ENCODE assay signal across 8 cellular contexts in genomic region chr2:240564571-240565266, GRCh38. TPM values are rescaled to one million over a fixed set of nuclear protein-coding genes. Genes with fewer than 3 reads are reported as not detected.
DNase-seq lines count a peak whose midpoint lies in the region; ATAC-seq and TF ChIP-seq lines count a peak whose summit lies in the region.

No MANE protein-coding gene starts in this region.

- H3K9me3 Mint-ChIP-seq in CD4-positive, CD25-positive, alpha-beta regulatory T cell = no peaks in the 10 kb centered on the region
- H3K9me3 Mint-ChIP-seq in activated naive CD4-positive, alpha-beta T cell treated with anti-CD3 and anti-CD28 coated beads, Interleukin-2, amount 50 U/mL, for 24 hours = no peaks in the 10 kb centered on the region

- H3K4me1 ChIP-seq in CD4-positive, CD25-positive, alpha-beta regulatory T cell (ENCODE audit: control insufficient read depth, insufficient read depth, low read length, poor library complexity, severe bottlenecking) = peaks cover 80% of the 10 kb centered on the region
- peaks cover 39% of the 10 kb centered on the region for H3K4me1 ChIP-seq in mesenchymal stem cell (ENCODE audit: control insufficient read depth, insufficient read depth, low read depth, low read length)
- peaks cover 50% of the 10 kb centered on the region for H3K4me1 ChIP-seq in psoas muscle

- peaks cover 10% of the 10 kb centered on the region for H3K36me3 Mint-ChIP-seq in CD4-positive, CD25-positive, alpha-beta regulatory T cell
- peaks cover 5% of the 10 kb centered on the region for H3K36me3 Mint-ChIP-seq in activated naive CD4-positive, alpha-beta T cell treated with anti-CD3 and anti-CD28 coated beads, Interleukin-2, amount 50 U/mL, for 24 hours

- peak in 2 of 3 donors; percentile 38 to 70 for DNase-seq in CD4-positive, CD25-positive, alpha-beta regulatory T cell
- DNase-seq in mesenchymal stem cell (peak; percentile 90), AG08396 (ENCODE audit: low spot score) (no peak), psoas muscle (no peak), HuH-7.5 (ENCODE audit: low spot score) (no peak)

- H2BK12ac ChIP-seq in mesenchymal stem cell (ENCODE audit: low read length in 2 of 2) = peak overlapping the region; percentile 41 to 73

- no peak for ATAC-seq in CD4-positive, CD25-positive, alpha-beta regulatory T cell (ENCODE audit: low read depth in 2 of 2)
- ATAC-seq in HG02571 (IDR thresholded peaks at IDR 0.05; ENCODE audit: unreplicated experiment) = no peak
- ATAC-seq in psoas muscle = no peak

- no peak overlapping the region for H2AFZ ChIP-seq in mesenchymal stem cell (ENCODE audit: low read depth, low read length)

- peak overlapping the region; percentile 77 for H3K4me3 ChIP-seq in CD4-positive, CD25-positive, alpha-beta regulatory T cell (ENCODE audit: low read depth, low read length)
- no peak overlapping the region for H3K4me3 ChIP-seq in mesenchymal stem cell (ENCODE audit: insufficient read depth in 1 of 2, low read depth in 1 of 2, low read length in 2 of 2)
- H3K4me3 ChIP-seq in psoas muscle = no peak overlapping the region

- H3K9ac ChIP-seq in mesenchymal stem cell (ENCODE audit: low read length) = no peak overlapping the region

- peak overlapping the region; percentile 36 for H4K91ac ChIP-seq in mesenchymal stem cell (ENCODE audit: low read length)

- peaks cover 22% of the 10 kb centered on the region for H3K79me1 ChIP-seq in mesenchymal stem cell (replicated peaks; ENCODE audit: low read length, poor library complexity, severe bottlenecking)

- H3K27me3 Mint-ChIP-seq in CD4-positive, CD25-positive, alpha-beta regulatory T cell = peaks cover 13% of the 10 kb centered on the region
- no peaks in the 10 kb centered on the region for H3K27me3 Mint-ChIP-seq in activated naive CD4-positive, alpha-beta T cell treated with anti-CD3 and anti-CD28 coated beads, Interleukin-2, amount 50 U/mL, for 24 hours

- peak overlapping the region; percentile 95 for H3K27ac ChIP-seq in CD4-positive, CD25-positive, alpha-beta regulatory T cell (ENCODE audit: insufficient read depth, low read length, poor library complexity, severe bottlenecking)
- peak overlapping the region; percentile 85 for H3K27ac ChIP-seq in KOPT-K1 (ENCODE audit: low read depth, low read length, poor library complexity, severe bottlenecking)
- H3K27ac ChIP-seq in mesenchymal stem cell (ENCODE audit: low read length, poor library complexity, severe bottlenecking) = no peak overlapping the region
- H3K27ac ChIP-seq in psoas muscle = no peak overlapping the region

- peak overlapping the region; percentile 98 to 100 (median 98) for H3K27ac Mint-ChIP-seq in CD4-positive, CD25-positive, alpha-beta regulatory T cell
- peak overlapping the region; percentile 97 for H3K27ac Mint-ChIP-seq in activated naive CD4-positive, alpha-beta T cell treated with anti-CD3 and anti-CD28 coated beads, Interleukin-2, amount 50 U/mL, for 24 hours

- H2BK120ac ChIP-seq in mesenchymal stem cell (ENCODE audit: low read depth, low read length) = peak overlapping the region; percentile 37

- no peaks in the 10 kb centered on the region for H3K9me3 ChIP-seq in CD4-positive, CD25-positive, alpha-beta regulatory T cell (ENCODE audit: control insufficient read depth in 2 of 2, low read length in 2 of 2)
- H3K9me3 ChIP-seq in KOPT-K1 (ENCODE audit: insufficient read depth, low read length, poor library complexity, severe bottlenecking) (no peaks in the 10 kb centered on the region), mesenchymal stem cell (ENCODE audit: control insufficient read depth, low read length) (no peaks in the 10 kb centered on the region), psoas muscle (no peaks in the 10 kb centered on the region)

- no peak overlapping the region for H3K4ac ChIP-seq in mesenchymal stem cell (ENCODE audit: low read depth in 1 of 2, low read length in 2 of 2)

- peak overlapping the region; percentile 93 to 98 (median 94) for H3K4me3 Mint-ChIP-seq in CD4-positive, CD25-positive, alpha-beta regulatory T cell
- peak overlapping the region; percentile 91 for H3K4me3 Mint-ChIP-seq in activated naive CD4-positive, alpha-beta T cell treated with anti-CD3 and anti-CD28 coated beads, Interleukin-2, amount 50 U/mL, for 24 hours

- H2BK15ac ChIP-seq in mesenchymal stem cell (ENCODE audit: low read depth, poor library complexity, severe bottlenecking) = no peak overlapping the region

- no peak for TF ChIP-seq CTCF in psoas muscle (IDR thresholded peaks at IDR 0.05)

- no peaks in the 10 kb centered on the region for H3K36me3 ChIP-seq in CD4-positive, CD25-positive, alpha-beta regulatory T cell (ENCODE audit: control insufficient read depth, insufficient read depth, low read length)
- H3K36me3 ChIP-seq in KOPT-K1 (ENCODE audit: insufficient read depth, low read length) (peaks cover 13% of the 10 kb centered on the region; the same call in 1 of the 2 replicates), mesenchymal stem cell (ENCODE audit: control insufficient read depth in 1 of 2, insufficient read depth in 2 of 2, low read depth in 1 of 2, low read length in 2 of 2) (peaks cover 10 to 17% of the 10 kb centered on the region in 2 experiments), psoas muscle (ENCODE audit: insufficient read depth in 1 of 2, low read depth in 1 of 2) (peaks cover 0 to 21% of the 10 kb centered on the region in 2 donors)

- no peaks in the 10 kb centered on the region for H3K27me3 ChIP-seq in CD4-positive, CD25-positive, alpha-beta regulatory T cell (ENCODE audit: control insufficient read depth, insufficient read depth, low read length)
- no peaks in the 10 kb centered on the region for H3K27me3 ChIP-seq in mesenchymal stem cell (ENCODE audit: control insufficient read depth in 1 of 2, insufficient read depth in 1 of 2, low read length in 2 of 2)
- H3K27me3 ChIP-seq in psoas muscle (ENCODE audit: insufficient read depth in 3 of 3, low read length in 2 of 3) = no peaks in the 10 kb centered on the region

- H3K4me1 Mint-ChIP-seq in CD4-positive, CD25-positive, alpha-beta regulatory T cell = peaks cover 11 to 73% (median 52%) of the 10 kb centered on the region in 4 donors
- peaks cover 63% of the 10 kb centered on the region for H3K4me1 Mint-ChIP-seq in activated naive CD4-positive, alpha-beta T cell treated with anti-CD3 and anti-CD28 coated beads, Interleukin-2, amount 50 U/mL, for 24 hours

- intact Hi-C loops in psoas muscle (cut with DNase I) = no loop called here

- 78% methylated on average over 8 of the region's 9 CpGs for WGBS in mesenchymal stem cell
- 85 to 91% (median 86%) methylated on average over 9 of the region's 9 CpGs for WGBS in psoas muscle, 3 donors

- H3K23ac ChIP-seq in mesenchymal stem cell (ENCODE audit: low read length in 2 of 2) = no peak overlapping the region

- no peak overlapping the region for H4K8ac ChIP-seq in mesenchymal stem cell (ENCODE audit: low read length)

- H2AK5ac ChIP-seq in mesenchymal stem cell (ENCODE audit: low read length, severe bottlenecking) = no peak overlapping the region

- H3K4me2 ChIP-seq in mesenchymal stem cell (ENCODE audit: low read length, poor library complexity, severe bottlenecking) = no peak overlapping the region

- peak overlapping the region; percentile 3 to 16 for H3K18ac ChIP-seq in mesenchymal stem cell (ENCODE audit: low read depth in 1 of 2, low read length in 2 of 2)

- no peak overlapping the region for H2BK5ac ChIP-seq in mesenchymal stem cell (ENCODE audit: low read depth, low read length, poor library complexity, severe bottlenecking)

- no peak overlapping the region for H3K14ac ChIP-seq in mesenchymal stem cell (ENCODE audit: low read length in 2 of 2)

RNA-seq across cellular contexts. Expression of gene RNPEPL1, which starts 3.6 kb away (rescaled TPM):
- 167 TPM for total RNA-seq in CD4-positive, CD25-positive, alpha-beta regulatory T cell
- 10 to 100 TPM; 28.5 to 83.7 (median 52.5) TPM for polyA plus RNA-seq in CD4-positive, CD25-positive, alpha-beta regulatory T cell
- polyA plus RNA-seq in mesenchymal stem cell (2013, experiment 1 of 2) = 42.6 TPM
- 43.8 TPM for polyA plus RNA-seq in mesenchymal stem cell (2013, experiment 2 of 2)
- 10 to 100 TPM; 48.8 to 70.4 (median 59.0) TPM for total RNA-seq in psoas muscle
- polyA plus RNA-seq in psoas muscle = 10 to 100 TPM; 59.2 to 79.6 (median 71.9) TPM

RNA-seq across cellular contexts. Expression of gene DUSP28, which starts 4.6 kb away (rescaled TPM):
- 8.3 TPM for total RNA-seq in CD4-positive, CD25-positive, alpha-beta regulatory T cell
- 10 to 100 TPM; 14.9 to 27.2 (median 18.1) TPM for polyA plus RNA-seq in CD4-positive, CD25-positive, alpha-beta regulatory T cell
- 3.5 TPM for polyA plus RNA-seq in mesenchymal stem cell (2013, experiment 1 of 2)
- polyA plus RNA-seq in mesenchymal stem cell (2013, experiment 2 of 2) = 4.1 TPM
- 10 to 100 TPM; 10.4 to 12.9 (median 12.7) TPM for total RNA-seq in psoas muscle
- polyA plus RNA-seq in psoas muscle = 10 to 100 TPM in 1 of 3 donors, 1 to 10 TPM in 2; 6.6 to 18.1 (median 9.5) TPM

RNA-seq across cellular contexts. Expression of gene ANKMY1, which starts 6.9 kb away (rescaled TPM):
- 37.2 TPM for total RNA-seq in CD4-positive, CD25-positive, alpha-beta regulatory T cell
- 10 to 100 TPM in 1 of 4 donors, 1 to 10 TPM in 3; 3.8 to 11.8 (median 7.6) TPM for polyA plus RNA-seq in CD4-positive, CD25-positive, alpha-beta regulatory T cell
- 3.6 TPM for polyA plus RNA-seq in mesenchymal stem cell (2013, experiment 1 of 2)
- 2.7 TPM for polyA plus RNA-seq in mesenchymal stem cell (2013, experiment 2 of 2)
- total RNA-seq in psoas muscle = 1 to 10 TPM; 3.0 to 5.8 (median 4.6) TPM
- 1 to 10 TPM; 1.4 to 2.5 (median 2.4) TPM for polyA plus RNA-seq in psoas muscle

RNA-seq across cellular contexts. Expression of gene CAPN10, which starts 21.8 kb away (rescaled TPM):
- total RNA-seq in CD4-positive, CD25-positive, alpha-beta regulatory T cell = 64.6 TPM
- 10 to 100 TPM in 1 of 4 donors, 1 to 10 TPM in 3; 6.8 to 12.2 (median 7.8) TPM for polyA plus RNA-seq in CD4-positive, CD25-positive, alpha-beta regulatory T cell
- 8.9 TPM for polyA plus RNA-seq in mesenchymal stem cell (2013, experiment 1 of 2)
- 8.8 TPM for polyA plus RNA-seq in mesenchymal stem cell (2013, experiment 2 of 2)
- 1 to 10 TPM; 5.0 to 9.9 (median 7.6) TPM for total RNA-seq in psoas muscle
- polyA plus RNA-seq in psoas muscle = 10 to 100 TPM in 2 of 3 donors, 1 to 10 TPM in 1; 8.9 to 15.0 (median 13.1) TPM

Comparison
In these comparisons a context has a peak if more than half of its experiments do, and no peak if none do; other contexts are left out.
1. DNase-seq: peak in CD4-positive, CD25-positive, alpha-beta regulatory T cell (2 of 3) and mesenchymal stem cell (single experiment); none in AG08396 (single experiment), psoas muscle (0 of 2) and HuH-7.5 (single experiment).
2. H3K27ac ChIP-seq: peak in CD4-positive, CD25-positive, alpha-beta regulatory T cell (single experiment) and KOPT-K1 (single experiment); none in mesenchymal stem cell (single experiment) and psoas muscle (single experiment).